In genomic region chr11:59222464-59223065, GRCh38 we compare ENCODE assay signal across 17 cellular contexts. TPM values are rescaled to one million over a fixed set of nuclear protein-coding genes. Genes with fewer than 3 reads are reported as not detected.
DNase-seq lines count a peak whose midpoint lies in the region; ATAC-seq, FAIRE-seq and TF ChIP-seq lines count a peak whose summit lies in the region.
"Had no signal": no experiment of that assay in that cellular context is flagged by ENCODE, and none has a peak within 500 bp of the region (broad histone marks: within the 10 kb centered on the region; RNA-seq: fewer than 3 reads in every experiment).

No MANE protein-coding gene starts in this region.

- ATAC-seq in HepG2 (no peak), mucosa of descending colon (peak; percentile 30), GM21528 (IDR thresholded peaks at IDR 0.05; ENCODE audit: low FRiP score, unreplicated experiment) (no peak), HG02884 (IDR thresholded peaks at IDR 0.05; ENCODE audit: unreplicated experiment) (no peak)
- ATAC-seq in activated CD8-positive, alpha-beta memory T cell treated with anti-CD3 and anti-CD28 coated beads, Interleukin-2, amount 10 ng/mL, durations not matched to agents 7 days and 5 days, result no peak
- ATAC-seq: HCT116, WTC11 had no signal

- no peak overlapping the region for H3K27ac Mint-ChIP-seq in activated CD8-positive, alpha-beta memory T cell treated with anti-CD3 and anti-CD28 coated beads, Interleukin-2, amount 10 ng/mL, durations not matched to agents 7 days and 5 days
- H3K27ac Mint-ChIP-seq: activated naive CD4-positive, alpha-beta T cell treated with anti-CD3 and anti-CD28 coated beads, Interleukin-2, amount 50 U/mL, for 24 hours; WTC11 had no signal

- no peak for TF ChIP-seq POLR2A in HepG2 (IDR thresholded peaks at IDR 0.05; ENCODE audit: insufficient read depth in 1 of 2, low read depth in 2 of 2, low read length in 2 of 2)

- H3K36me3 ChIP-seq in liver (ENCODE audit: control insufficient read depth in 4 of 4, insufficient read depth in 3 of 4, low read depth in 1 of 4, low read length in 3 of 4) (no peaks in the 10 kb centered on the region), HepG2 (replicated peaks in 1 of 2; ENCODE audit: control insufficient read depth in 1 of 2, insufficient read depth in 2 of 2, low read length in 2 of 2) (no peaks in the 10 kb centered on the region), mucosa of descending colon (ENCODE audit: low read depth) (no peaks in the 10 kb centered on the region)
- H3K36me3 ChIP-seq: cardiac muscle cell had no signal

- 86% methylated on average over 2 of the region's 2 CpGs for WGBS in liver
- 0% methylated on average over 2 of the region's 2 CpGs for WGBS in HepG2 (ENCODE audit: low lambda C conversion rate)

- no peak for TF ChIP-seq CTCF in liver (IDR thresholded peaks at IDR 0.05; ENCODE audit: low read depth, low read length, missing input control)
- no peak for TF ChIP-seq CTCF in HepG2 (CRISPR knock-in tag; IDR thresholded peaks at IDR 0.05)
- TF ChIP-seq CTCF in mucosa of descending colon (IDR thresholded peaks at IDR 0.05), result no peak

- no peak overlapping the region for H3K9ac ChIP-seq in liver (ENCODE audit: low read depth in 1 of 2, low read length in 2 of 2)
- H3K9ac ChIP-seq in HepG2 (ENCODE audit: insufficient read depth, low read depth, low read length), result no peak overlapping the region

- FAIRE-seq in HepG2 (lab: Jason Lieb, UNC), result no peak

- in situ Hi-C loops in HepG2 (cut with HindIII; ENCODE audit: extremely low pct_ligation_motif_present, low pct_unique_long_range_greater_than_20kb), result no loop called here

- no peaks in the 10 kb centered on the region for H3K9me3 Mint-ChIP-seq in activated CD8-positive, alpha-beta memory T cell treated with anti-CD3 and anti-CD28 coated beads, Interleukin-2, amount 10 ng/mL, durations not matched to agents 7 days and 5 days (ENCODE audit: low read depth)
- H3K9me3 Mint-ChIP-seq: activated naive CD4-positive, alpha-beta T cell treated with anti-CD3 and anti-CD28 coated beads, Interleukin-2, amount 50 U/mL, for 24 hours; WTC11 had no signal

- no peaks in the 10 kb centered on the region for H4K20me1 ChIP-seq in HepG2 (ENCODE audit: insufficient read depth, low read length)

- H3K27ac ChIP-seq in liver (ENCODE audit: low read depth in 1 of 2, low read length in 2 of 2), result peak overlapping the region; percentile 15 to 19
- no peak overlapping the region for H3K27ac ChIP-seq in HepG2 (ENCODE audit: extremely low read length, insufficient read depth, low read length)
- H3K27ac ChIP-seq: cardiac muscle cell had no signal

- no peaks in the 10 kb centered on the region for H3K9me3 ChIP-seq in liver (ENCODE audit: control insufficient read depth in 4 of 4, low read length in 3 of 4)
- H3K9me3 ChIP-seq in HepG2 (ENCODE audit: low read length), result no peaks in the 10 kb centered on the region
- no peaks in the 10 kb centered on the region for H3K9me3 ChIP-seq in mucosa of descending colon

- no peak overlapping the region for H3K4me3 Mint-ChIP-seq in activated CD8-positive, alpha-beta memory T cell treated with anti-CD3 and anti-CD28 coated beads, Interleukin-2, amount 10 ng/mL, durations not matched to agents 7 days and 5 days
- H3K4me3 Mint-ChIP-seq: activated naive CD4-positive, alpha-beta T cell treated with anti-CD3 and anti-CD28 coated beads, Interleukin-2, amount 50 U/mL, for 24 hours; WTC11 had no signal

- H3K4me3 ChIP-seq in liver (ENCODE audit: low read depth in 1 of 3, low read length in 3 of 3), result no peak overlapping the region
- H3K4me3 ChIP-seq in HepG2 (replicated peaks in 1 of 3; ENCODE audit: insufficient read depth in 1 of 3, low read depth in 2 of 3, low read length in 3 of 3), result no peak overlapping the region
- H3K4me3 ChIP-seq in mucosa of descending colon, result no peak overlapping the region
- H3K4me3 ChIP-seq: cardiac muscle cell had no signal

- no peaks in the 10 kb centered on the region for H3K79me2 ChIP-seq in HepG2 (ENCODE audit: insufficient read depth, low read length)

- CTCF ChIA-PET in HepG2 (lab: Yijun Ruan, JAX; ENCODE audit: low intra/inter-chr PET ratio, low total read pairs), result no interaction called here
- CTCF ChIA-PET in activated CD8-positive, alpha-beta memory T cell treated with anti-CD3 and anti-CD28 coated beads, Interleukin-2, amount 10 ng/mL, durations not matched to agents 7 days and 5 days (lab: Charles Lee), result interaction anchor here (0.8 to 1.1 kb wide), 2 partner anchors 13 to 36 kb away, joined by 3 to 4 read pairs; no protein-coding TSS in a partner anchor

- DNase-seq in HepG2 (ENCODE audit: low spot score) (no peak), SKM-1 treated with dmso at 0.1 percent for 144 hours (lab: John Stamatoyannopoulos, UW; ENCODE audit: unreplicated experiment) (peak; percentile 98), mucosa of descending colon (no peak)
- DNase-seq in activated CD8-positive, alpha-beta memory T cell treated with anti-CD3 and anti-CD28 coated beads, Interleukin-2, amount 10 ng/mL, durations not matched to agents 7 days and 5 days, result no peak
- DNase-seq in stimulated activated CD8-positive, alpha-beta memory T cell treated with anti-CD3 and anti-CD28 coated beads, Interleukin-4, amount 100 ng/mL, for 48 hours, result no peak
- DNase-seq: COR-L47; effector memory CD4-positive, alpha-beta T cell; mammary epithelial cell; NCI-H226 had no signal

- no peak overlapping the region for H3K4me2 ChIP-seq in HepG2 (ENCODE audit: low read depth, low read length)

- TF ChIP-seq RAD21 in liver (IDR thresholded peaks at IDR 0.05) (no peak), HepG2 (CRISPR knock-in tag; IDR thresholded peaks at IDR 0.05) (no peak)

- H3K4me1 Mint-ChIP-seq in activated CD8-positive, alpha-beta memory T cell treated with anti-CD3 and anti-CD28 coated beads, Interleukin-2, amount 10 ng/mL, durations not matched to agents 7 days and 5 days, result no peaks in the 10 kb centered on the region
- H3K4me1 Mint-ChIP-seq: WTC11 had no signal

- no peaks in the 10 kb centered on the region for H3K36me3 Mint-ChIP-seq in activated CD8-positive, alpha-beta memory T cell treated with anti-CD3 and anti-CD28 coated beads, Interleukin-2, amount 10 ng/mL, durations not matched to agents 7 days and 5 days
- H3K36me3 Mint-ChIP-seq: activated naive CD4-positive, alpha-beta T cell treated with anti-CD3 and anti-CD28 coated beads, Interleukin-2, amount 50 U/mL, for 24 hours; WTC11 had no signal

- H3K27me3 ChIP-seq in liver (ENCODE audit: control insufficient read depth in 4 of 4, insufficient read depth in 4 of 4, low read length in 3 of 4), result no peaks in the 10 kb centered on the region
- peaks cover 0 to 2% of the 10 kb centered on the region in 2 experiments; a peak in 1 of 5 replicates for H3K27me3 ChIP-seq in HepG2 (ENCODE audit: control insufficient read depth in 1 of 2, insufficient read depth in 2 of 2, low read length in 2 of 2)
- H3K27me3 ChIP-seq: cardiac muscle cell had no signal

- TF ChIP-seq EP300 in HepG2 (IDR thresholded peaks at IDR 0.05; ENCODE audit: low read depth in 2 of 2, low read length in 2 of 2) (no peak), HepG2 (CRISPR knock-in tag; IDR thresholded peaks at IDR 0.05; ENCODE audit: borderline replicate concordance) (no peak)

- no peak overlapping the region for H2AFZ ChIP-seq in HepG2 (ENCODE audit: low read length)

- POLR2A ChIA-PET in HepG2 (lab: Yijun Ruan, JAX), result no interaction called here

- peaks cover 22% of the 10 kb centered on the region for H3K27me3 Mint-ChIP-seq in activated CD8-positive, alpha-beta memory T cell treated with anti-CD3 and anti-CD28 coated beads, Interleukin-2, amount 10 ng/mL, durations not matched to agents 7 days and 5 days
- H3K27me3 Mint-ChIP-seq: activated naive CD4-positive, alpha-beta T cell treated with anti-CD3 and anti-CD28 coated beads, Interleukin-2, amount 50 U/mL, for 24 hours had no signal

- intact Hi-C loops in HepG2 (cut with micrococcal nuclease; ENCODE audit: unreplicated experiment) (no loop called here), mucosa of descending colon (cut with DNase I, micrococcal nuclease) (no loop called here)

- BruUV-seq in HepG2 (replicated peaks; lab: Mats Ljungman, UMichigan), result no TSS peak

- H3K4me1 ChIP-seq in liver (ENCODE audit: control insufficient read depth in 4 of 4, insufficient read depth in 4 of 4, low read length in 3 of 4), result no peaks in the 10 kb centered on the region
- H3K4me1 ChIP-seq in HepG2 (ENCODE audit: insufficient read depth, low read length), result no peaks in the 10 kb centered on the region
- no peaks in the 10 kb centered on the region for H3K4me1 ChIP-seq in mucosa of descending colon (ENCODE audit: low read depth)

RNA-seq across cellular contexts. Expression of gene MPEG1, which starts 9.8 kb away (rescaled TPM):
- total RNA-seq in liver, result 10 to 100 TPM; 21.1 to 27.2 TPM
- polyA plus RNA-seq in liver, result 10 to 100 TPM in 1 of 2 donors, 1 to 10 TPM in 1; 3.2 to 12.8 TPM
- total RNA-seq in HepG2 (2016; rRNA removed; fragmentation: Illumina TruSeq; extraction: Trizol), result not detected in 2 replicates
- total RNA-seq in HepG2 (2016; cell fraction: cytosol; rRNA removed; fragmentation: Illumina TruSeq; extraction: Trizol; ENCODE audit: low read depth), result not detected in 2 replicates
- total RNA-seq in HepG2 (2016; cell fraction: insoluble cytoplasmic fraction; rRNA removed; fragmentation: Illumina TruSeq; extraction: Trizol), result not detected in 2 replicates
- not detected in 2 replicates for total RNA-seq in HepG2 (2016; cell fraction: membrane; rRNA removed; fragmentation: Illumina TruSeq; extraction: Trizol)
- not detected in 2 replicates for total RNA-seq in HepG2 (2016; cell fraction: nucleus; rRNA removed; fragmentation: Illumina TruSeq; extraction: Trizol)
- not detected in 2 replicates for polyA plus RNA-seq in HepG2 (2011; rRNA removed)
- not detected in 2 replicates for polyA plus RNA-seq in HepG2 (2011; cell fraction: cytosol; rRNA removed)
- polyA plus RNA-seq in HepG2 (2011; cell fraction: nucleus; rRNA removed), result not detected in 2 replicates
- polyA plus RNA-seq in HepG2 (2012), result not detected in 2 replicates
- polyA plus RNA-seq in HepG2 (2016; cell fraction: cytosol; fragmentation: Illumina TruSeq; extraction: Trizol; ENCODE audit: low read depth), result not detected in 2 replicates
- polyA plus RNA-seq in HepG2 (2016; cell fraction: insoluble cytoplasmic fraction; fragmentation: Illumina TruSeq; extraction: Trizol; ENCODE audit: low read depth), result not detected in 2 replicates
- not detected in 2 replicates for polyA plus RNA-seq in HepG2 (2016; cell fraction: membrane; fragmentation: Illumina TruSeq; extraction: Trizol; ENCODE audit: low read depth)
- not detected in 2 replicates for polyA plus RNA-seq in HepG2 (2016; cell fraction: nucleus; fragmentation: Illumina TruSeq; extraction: Trizol; ENCODE audit: insufficient read depth, low read depth)
- not detected in 2 replicates for polyA minus RNA-seq in HepG2 (2011; rRNA and poly(A)+ RNA removed; ENCODE audit: low replicate concordance)
- polyA minus RNA-seq in HepG2 (2011; cell fraction: cytosol; rRNA and poly(A)+ RNA removed), result not detected in 2 replicates
- not detected in 2 replicates for polyA minus RNA-seq in HepG2 (2011; cell fraction: nucleus; rRNA and poly(A)+ RNA removed)
- total RNA-seq in mucosa of descending colon, result 10 to 100 TPM in 2 of 3 donors, 1 to 10 TPM in 1; 8.7 to 30.8 (median 21.9) TPM
- not detected for total RNA-seq in activated CD8-positive, alpha-beta memory T cell treated with anti-CD3 and anti-CD28 coated beads, Interleukin-2, amount 10 ng/mL, durations not matched to agents 7 days and 5 days
- total RNA-seq: A172, cardiac muscle cell, mammary epithelial cell had no signal
- polyA plus RNA-seq: cardiac muscle cell, mammary epithelial cell had no signal

RNA-seq across cellular contexts. Expression of gene DTX4, which starts 50.6 kb away (rescaled TPM):
- total RNA-seq in liver, result 10 to 100 TPM; 10.6 to 21.4 TPM
- 10 to 100 TPM in 1 of 2 donors, 1 to 10 TPM in 1; 7.5 to 17.9 TPM for polyA plus RNA-seq in liver
- total RNA-seq in HepG2 (2016; rRNA removed; fragmentation: Illumina TruSeq; extraction: Trizol), result 5.6 and 6.9 TPM in 2 replicates
- total RNA-seq in HepG2 (2016; cell fraction: cytosol; rRNA removed; fragmentation: Illumina TruSeq; extraction: Trizol; ENCODE audit: low read depth), result 1.0 and 1.1 TPM in 2 replicates
- 5.8 and 5.9 TPM in 2 replicates for total RNA-seq in HepG2 (2016; cell fraction: insoluble cytoplasmic fraction; rRNA removed; fragmentation: Illumina TruSeq; extraction: Trizol)
- 4.1 and 4.8 TPM in 2 replicates for total RNA-seq in HepG2 (2016; cell fraction: membrane; rRNA removed; fragmentation: Illumina TruSeq; extraction: Trizol)
- total RNA-seq in HepG2 (2016; cell fraction: nucleus; rRNA removed; fragmentation: Illumina TruSeq; extraction: Trizol), result 5.4 and 6.2 TPM in 2 replicates
- polyA plus RNA-seq in HepG2 (2011; rRNA removed), result 0.50 and 0.67 TPM in 2 replicates
- polyA plus RNA-seq in HepG2 (2011; cell fraction: cytosol; rRNA removed), result 0.37 and 0.47 TPM in 2 replicates
- 2.6 and 3.0 TPM in 2 replicates for polyA plus RNA-seq in HepG2 (2011; cell fraction: nucleus; rRNA removed)
- 0.91 and 0.99 TPM in 2 replicates for polyA plus RNA-seq in HepG2 (2012)
- polyA plus RNA-seq in HepG2 (2016; cell fraction: cytosol; fragmentation: Illumina TruSeq; extraction: Trizol; ENCODE audit: low read depth), result 0.53 and 0.69 TPM in 2 replicates
- 5.1 and 5.8 TPM in 2 replicates for polyA plus RNA-seq in HepG2 (2016; cell fraction: insoluble cytoplasmic fraction; fragmentation: Illumina TruSeq; extraction: Trizol; ENCODE audit: low read depth)
- 2.1 and 2.3 TPM in 2 replicates for polyA plus RNA-seq in HepG2 (2016; cell fraction: membrane; fragmentation: Illumina TruSeq; extraction: Trizol; ENCODE audit: low read depth)
- 6.9 and 7.2 TPM in 2 replicates for polyA plus RNA-seq in HepG2 (2016; cell fraction: nucleus; fragmentation: Illumina TruSeq; extraction: Trizol; ENCODE audit: insufficient read depth, low read depth)
- 3.2 and 10.3 TPM in 2 replicates for polyA minus RNA-seq in HepG2 (2011; rRNA and poly(A)+ RNA removed; ENCODE audit: low replicate concordance)
- polyA minus RNA-seq in HepG2 (2011; cell fraction: cytosol; rRNA and poly(A)+ RNA removed), result 1.1 and 1.2 TPM in 2 replicates
- polyA minus RNA-seq in HepG2 (2011; cell fraction: nucleus; rRNA and poly(A)+ RNA removed), result 2.4 and 2.8 TPM in 2 replicates
- total RNA-seq in mucosa of descending colon, result 10 to 100 TPM; 37.4 to 95.7 (median 53.8) TPM
- total RNA-seq in activated CD8-positive, alpha-beta memory T cell treated with anti-CD3 and anti-CD28 coated beads, Interleukin-2, amount 10 ng/mL, durations not matched to agents 7 days and 5 days, result under 1 TPM; 0.12 to 0.28 TPM

Comparison
In these comparisons a context has a peak if more than half of its experiments do, and no peak if none do; other contexts are left out.
1. RNA of gene MPEG1, which starts 9.8 kb away (total RNA-seq): 21.1 to 27.2 TPM in liver and 8.7 to 30.8 TPM in mucosa of descending colon; not detected in HepG2 and not detected in activated CD8-positive, alpha-beta memory T cell treated with anti-CD3 and anti-CD28 coated beads, Interleukin-2, amount 10 ng/mL, durations not matched to agents 7 days and 5 days; every median in the first group is over 4 times any median in the second.